8 cellular contexts compared by ENCODE assay signal in genomic region chrX:71095971-71096701, GRCh38. TPM values are rescaled to one million over a fixed set of nuclear protein-coding genes. Genes with fewer than 3 reads are reported as not detected.
DNase-seq lines count a peak whose midpoint lies in the region; ATAC-seq and TF ChIP-seq lines count a peak whose summit lies in the region.

No MANE protein-coding gene starts in this region.

- DNase-seq in cardiac muscle cell (ENCODE audit: low read depth in 1 of 2, low spot score in 1 of 2) (no peak), posterior vena cava (ENCODE audit: low spot score) (peak; percentile 83), NCI-H2029 treated with DMSO at 0.1 percent for 48 hours (lab: John Stamatoyannopoulos, UW) (no peak)
- no peak for DNase-seq in stimulated activated CD4-positive, alpha-beta T cell treated with anti-CD3 and anti-CD28 coated beads, Interleukin-12 subunit alpha, Interleukin-12 subunit beta, amount 100 ng/mL, for 4 hours

- H3K27me3 ChIP-seq in BLaER1 (peaks cover 90% of the 10 kb centered on the region), Loucy (ENCODE audit: insufficient read depth, low read length, poor library complexity, severe bottlenecking) (no peaks in the 10 kb centered on the region), cardiac muscle cell (no peaks in the 10 kb centered on the region)

- peaks cover 18% of the 10 kb centered on the region; the same call in 1 of the 2 replicates for H3K79me2 ChIP-seq in Loucy (ENCODE audit: insufficient read depth, low read length)

- H3K9me2 ChIP-seq in Loucy (replicated peaks; ENCODE audit: low read depth, low read length) = no peaks in the 10 kb centered on the region

- intact Hi-C loops in posterior vena cava (cut with DNase I) = no loop called here

- peaks cover 5% of the 10 kb centered on the region for H3K4me1 Mint-ChIP-seq in activated T-helper 17 cell treated with anti-CD3 and anti-CD28 coated beads, Interleukin-2, amount 50 U/mL, for 72 hours

- H2AFZ ChIP-seq in Loucy (ENCODE audit: low read length) = peak overlapping the region; percentile 91; the same call in 1 of the 2 replicates

- no peaks in the 10 kb centered on the region for H3K9me3 Mint-ChIP-seq in activated T-helper 17 cell treated with anti-CD3 and anti-CD28 coated beads, Interleukin-2, amount 50 U/mL, for 72 hours

- H3K9me3 ChIP-seq in BLaER1 (no peaks in the 10 kb centered on the region), Loucy (ENCODE audit: insufficient read depth, low read depth, low read length) (no peaks in the 10 kb centered on the region), cardiac muscle cell (ENCODE audit: low read depth) (no peaks in the 10 kb centered on the region)

- no peaks in the 10 kb centered on the region for H3K27me3 Mint-ChIP-seq in activated T-helper 17 cell treated with anti-CD3 and anti-CD28 coated beads, Interleukin-2, amount 50 U/mL, for 72 hours

- H3K36me3 Mint-ChIP-seq in activated T-helper 17 cell treated with anti-CD3 and anti-CD28 coated beads, Interleukin-2, amount 50 U/mL, for 72 hours (ENCODE audit: low read depth) = peaks cover 8% of the 10 kb centered on the region

- ATAC-seq in GM19025 (IDR thresholded peaks at IDR 0.05; ENCODE audit: low read depth, unreplicated experiment) = peak; percentile 14
- peak; percentile 56 for ATAC-seq in activated T-helper 17 cell treated with anti-CD3 and anti-CD28 coated beads, Interleukin-2, amount 50 U/mL, for 72 hours (replicated peaks)

- no peak for TF ChIP-seq CTCF in Loucy (conservative IDR thresholded peaks at IDR 0.05; ENCODE audit: low read length)
- TF ChIP-seq CTCF in cardiac muscle cell (IDR thresholded peaks at IDR 0.05; ENCODE audit: low read depth, low read length) = no peak

- H4K20me1 ChIP-seq in BLaER1 (peaks cover 15% of the 10 kb centered on the region; the same call in 1 of the 2 replicates), Loucy (ENCODE audit: insufficient read depth, low read length, poor library complexity, severe bottlenecking) (no peaks in the 10 kb centered on the region)

- peak overlapping the region; percentile 93 for H3K27ac Mint-ChIP-seq in activated T-helper 17 cell treated with anti-CD3 and anti-CD28 coated beads, Interleukin-2, amount 50 U/mL, for 72 hours

- H3K9ac ChIP-seq in BLaER1 (peak overlapping the region; percentile 80), Loucy (ENCODE audit: low read depth, low read length, poor library complexity, severe bottlenecking) (peak overlapping the region; percentile 76)

- peak overlapping the region; percentile 94 for H3K4me3 Mint-ChIP-seq in activated T-helper 17 cell treated with anti-CD3 and anti-CD28 coated beads, Interleukin-2, amount 50 U/mL, for 72 hours

- H3K27ac ChIP-seq in BLaER1 (peak overlapping the region; percentile 34; the same call in 1 of the 2 replicates), cardiac muscle cell (peak overlapping the region; percentile 66)

- H3K4me2 ChIP-seq in BLaER1 (peak overlapping the region; percentile 86), Loucy (ENCODE audit: low read depth, low read length, poor library complexity, severe bottlenecking) (peak overlapping the region; percentile 94)

- no peaks in the 10 kb centered on the region for H3K36me3 ChIP-seq in BLaER1
- H3K36me3 ChIP-seq in Loucy (ENCODE audit: insufficient read depth, low read length) = no peaks in the 10 kb centered on the region
- no peaks in the 10 kb centered on the region for H3K36me3 ChIP-seq in cardiac muscle cell

- H3K4me1 ChIP-seq in BLaER1 (peaks cover 33% of the 10 kb centered on the region), Loucy (ENCODE audit: insufficient read depth, low read length, poor library complexity, severe bottlenecking) (peaks cover 35% of the 10 kb centered on the region), cardiac muscle cell (ENCODE audit: low read depth) (peaks cover 3% of the 10 kb centered on the region)

- no peaks in the 10 kb centered on the region for H3F3A ChIP-seq in Loucy (ENCODE audit: low read depth)

- H3K4me3 ChIP-seq in BLaER1 (peak overlapping the region; percentile 70), Loucy (ENCODE audit: low read length, poor library complexity, severe bottlenecking) (peak overlapping the region; percentile 84), cardiac muscle cell (peak overlapping the region; percentile 60)

RNA-seq across cellular contexts. Expression of gene FOXO4, which starts 0.5 kb away (rescaled TPM):
- 10 to 100 TPM; 11.2 to 39.0 TPM for total RNA-seq in activated T-helper 17 cell treated with anti-CD3 and anti-CD28 coated beads, Interleukin-2, amount 50 U/mL, for 72 hours
- total RNA-seq in cardiac muscle cell (16.7 and 24.2 TPM in 2 replicates), posterior vena cava (10 to 100 TPM; 21.5 to 26.7 TPM)
- polyA plus RNA-seq in cardiac muscle cell = 7.8 and 14.5 TPM in 2 replicates

RNA-seq across cellular contexts. Expression of gene CXorf65, which starts 10.4 kb away (rescaled TPM):
- total RNA-seq in activated T-helper 17 cell treated with anti-CD3 and anti-CD28 coated beads, Interleukin-2, amount 50 U/mL, for 72 hours = 10 to 100 TPM; 15.1 to 36.4 TPM
- not detected in 2 replicates for total RNA-seq in cardiac muscle cell
- polyA plus RNA-seq in cardiac muscle cell = not detected in 2 replicates
- not detected for total RNA-seq in posterior vena cava

RNA-seq across cellular contexts. Expression of gene IL2RG, which starts 15.2 kb away (rescaled TPM):
- 100 to 1,000 TPM; 317 to 698 TPM for total RNA-seq in activated T-helper 17 cell treated with anti-CD3 and anti-CD28 coated beads, Interleukin-2, amount 50 U/mL, for 72 hours
- total RNA-seq in cardiac muscle cell (not detected in 2 replicates), posterior vena cava (1 to 10 TPM; 2.6 to 4.8 TPM)
- polyA plus RNA-seq in cardiac muscle cell = 2.3 TPM in 1 of 2 replicates, not detected in the other

RNA-seq across cellular contexts. Expression of gene MED12, which starts 22.3 kb away (rescaled TPM):
- 100 to 1,000 TPM in 1 of 2 donors, 10 to 100 TPM in 1; 46.2 to 144 TPM for total RNA-seq in activated T-helper 17 cell treated with anti-CD3 and anti-CD28 coated beads, Interleukin-2, amount 50 U/mL, for 72 hours
- 29.2 and 56.5 TPM in 2 replicates for total RNA-seq in cardiac muscle cell
- polyA plus RNA-seq in cardiac muscle cell = 17.9 and 25.4 TPM in 2 replicates
- 10 to 100 TPM; 29.2 to 33.0 TPM for total RNA-seq in posterior vena cava

RNA-seq across cellular contexts. Expression of gene SNX12, which starts 28.0 kb away (rescaled TPM):
- 10 to 100 TPM; 47.2 to 49.0 TPM for total RNA-seq in activated T-helper 17 cell treated with anti-CD3 and anti-CD28 coated beads, Interleukin-2, amount 50 U/mL, for 72 hours
- total RNA-seq in cardiac muscle cell (45.7 and 62.3 TPM in 2 replicates), posterior vena cava (10 to 100 TPM; 54.6 to 59.3 TPM)
- polyA plus RNA-seq in cardiac muscle cell = 6.6 and 9.5 TPM in 2 replicates

Comparison
In these comparisons a context has a peak if more than half of its experiments do, and no peak if none do; other contexts are left out.
1. RNA of gene CXorf65, which starts 10.4 kb away (total RNA-seq): 15.1 to 36.4 TPM in activated T-helper 17 cell treated with anti-CD3 and anti-CD28 coated beads, Interleukin-2, amount 50 U/mL, for 72 hours; not detected in posterior vena cava and not detected in cardiac muscle cell; every median in the first group is over 10 times any median in the second.
2. RNA of gene IL2RG, which starts 15.2 kb away (total RNA-seq): 317 to 698 TPM in activated T-helper 17 cell treated with anti-CD3 and anti-CD28 coated beads, Interleukin-2, amount 50 U/mL, for 72 hours; 2.6 to 4.8 TPM in posterior vena cava and not detected in cardiac muscle cell; every median in the first group is over 10 times any median in the second.
3. Peak in every context shown above with its lines, with median percentiles within 50 percentile points of each other: H3K4me3 ChIP-seq.